Comparison of ENCODE assay signal across 11 cellular contexts in genomic region chr15:45201557-45202246, GRCh38. TPM values are rescaled to one million over a fixed set of nuclear protein-coding genes. Genes with fewer than 3 reads are reported as not detected.
DNase-seq lines count a peak whose midpoint lies in the region; ATAC-seq, FAIRE-seq and TF ChIP-seq lines count a peak whose summit lies in the region.
"Had no signal": no experiment of that assay in that cellular context is flagged by ENCODE, and none has a peak within 500 bp of the region (broad histone marks: within the 10 kb centered on the region; RNA-seq: fewer than 3 reads in every experiment).

No MANE protein-coding gene starts in this region.

- intact Hi-C loops in left ventricle myocardium inferior (cut with micrococcal nuclease), result no loop called here
- intact Hi-C loops in Right ventricle myocardium superior (cut with DNase I), result loop anchor here (2.0 to 5.0 kb wide), 2 partner anchors 77 to 201 kb away; a partner anchor contains a TSS
- intact Hi-C loops in uterus (cut with DNase I; ENCODE audit: low total_unique reads), result no loop called here
- intact Hi-C loops in kidney (cut with DNase I), result no loop called here

- H3K4me1 Mint-ChIP-seq in WTC11 (peaks cover 4% of the 10 kb centered on the region), neural progenitor cell (peaks cover 18% of the 10 kb centered on the region), osteocyte (ENCODE audit: unreplicated experiment) (peaks cover 4% of the 10 kb centered on the region)

- no peak overlapping the region for H3K4me3 Mint-ChIP-seq in WTC11
- H3K4me3 Mint-ChIP-seq in neural progenitor cell, result no peak overlapping the region
- H3K4me3 Mint-ChIP-seq in osteocyte (ENCODE audit: unreplicated experiment), result no peak overlapping the region
- H3K4me3 Mint-ChIP-seq: activated T-helper 17 cell treated with anti-CD3 and anti-CD28 coated beads, Interleukin-2, amount 50 U/mL, for 72 hours had no signal

- POLR2A ChIA-PET in WTC11 (lab: Charles Lee), result interaction anchor here (0.9 to 1.8 kb wide), 4 partner anchors 14 to 39 kb away, joined by 4 to 6 read pairs (median 4); partner anchors contain the start of gene SHF

- no peak for TF ChIP-seq POLR2A in uterus (IDR thresholded peaks at IDR 0.05)

- H3K27me3 ChIP-seq in left ventricle myocardium inferior (ENCODE audit: low read depth) (no peaks in the 10 kb centered on the region), neural progenitor cell (peaks cover 9% of the 10 kb centered on the region), uterus (no peaks in the 10 kb centered on the region)

- no peaks in the 10 kb centered on the region for H4K20me1 ChIP-seq in neural progenitor cell (ENCODE audit: low read depth)

- ATAC-seq in Right ventricle myocardium superior (ENCODE audit: poor library complexity), result no peak
- no peak for ATAC-seq in WTC11
- ATAC-seq in GM19023 (IDR thresholded peaks at IDR 0.05; ENCODE audit: unreplicated experiment), result no peak

- CTCF ChIA-PET in WTC11 (lab: Charles Lee), result interaction anchor here (0.8 to 9.5 kb wide), 13 partner anchors 14 to 727 kb away, joined by 3 to 156 read pairs (median 4); partner anchors contain the start of gene SHF

- H3K9me3 Mint-ChIP-seq in WTC11 (no peaks in the 10 kb centered on the region), neural progenitor cell (peaks cover 10% of the 10 kb centered on the region), osteocyte (ENCODE audit: unreplicated experiment) (no peaks in the 10 kb centered on the region)
- H3K9me3 Mint-ChIP-seq: activated T-helper 17 cell treated with anti-CD3 and anti-CD28 coated beads, Interleukin-2, amount 50 U/mL, for 72 hours had no signal

- H3K36me3 ChIP-seq in left ventricle myocardium inferior, result no peaks in the 10 kb centered on the region
- H3K36me3 ChIP-seq in neural progenitor cell, result no peaks in the 10 kb centered on the region
- H3K36me3 ChIP-seq in uterus, result no peaks in the 10 kb centered on the region
- no peaks in the 10 kb centered on the region for H3K36me3 ChIP-seq in kidney (ENCODE audit: control insufficient read depth in 1 of 2, insufficient read depth in 2 of 2, low read length in 2 of 2)

- H3K9ac ChIP-seq in neural progenitor cell (no peak overlapping the region), kidney (ENCODE audit: low read length in 2 of 2) (no peak overlapping the region)

- no peak overlapping the region for H2AFZ ChIP-seq in neural progenitor cell (replicated peaks)

- no peaks in the 10 kb centered on the region for H3K79me2 ChIP-seq in neural progenitor cell (ENCODE audit: low read depth)

- H3K27ac Mint-ChIP-seq in WTC11, result no peak overlapping the region
- H3K27ac Mint-ChIP-seq in neural progenitor cell, result no peak overlapping the region
- H3K27ac Mint-ChIP-seq in osteocyte (ENCODE audit: unreplicated experiment), result no peak overlapping the region
- H3K27ac Mint-ChIP-seq: activated T-helper 17 cell treated with anti-CD3 and anti-CD28 coated beads, Interleukin-2, amount 50 U/mL, for 72 hours had no signal

- H3K4me3 ChIP-seq in left ventricle myocardium inferior, result peak overlapping the region; percentile 79
- peak overlapping the region; percentile 87 for H3K4me3 ChIP-seq in neural progenitor cell
- H3K4me3 ChIP-seq in uterus, result peak overlapping the region in 1 of 2 donors; percentile 51
- H3K4me3 ChIP-seq in kidney (ENCODE audit: low read length in 2 of 2), result peak overlapping the region in 1 of 2 donors; percentile 99

- no peaks in the 10 kb centered on the region for H3K9me3 ChIP-seq in left ventricle myocardium inferior (replicated peaks)
- H3K9me3 ChIP-seq in neural progenitor cell (ENCODE audit: low read depth), result no peaks in the 10 kb centered on the region
- no peaks in the 10 kb centered on the region for H3K9me3 ChIP-seq in uterus
- H3K9me3 ChIP-seq in kidney (ENCODE audit: control insufficient read depth in 1 of 2, low read length in 2 of 2), result no peaks in the 10 kb centered on the region

- peak overlapping the region; percentile 97 for H3K4me2 ChIP-seq in neural progenitor cell

- H3K27ac ChIP-seq in left ventricle myocardium inferior (replicated peaks) (peak overlapping the region; percentile 98), neural progenitor cell (no peak overlapping the region), uterus (peak overlapping the region; percentile 94 to 97), kidney (ENCODE audit: low read depth in 2 of 2, low read length in 2 of 2) (no peak overlapping the region)

- FAIRE-seq in kidney (lab: Jason Lieb, UNC), result no peak

- H3F3A ChIP-seq in neural progenitor cell (ENCODE audit: low read depth), result peaks cover 25% of the 10 kb centered on the region

- TF ChIP-seq CTCF in left ventricle myocardium inferior (IDR thresholded peaks at IDR 0.05; ENCODE audit: borderline replicate concordance) (no peak), WTC11 (IDR thresholded peaks at IDR 0.05) (no peak), neural progenitor cell (IDR thresholded peaks at IDR 0.05) (no peak), uterus (IDR thresholded peaks at IDR 0.05) (no peak), kidney (IDR thresholded peaks at IDR 0.05; ENCODE audit: borderline replicate concordance, extremely low read depth, insufficient read depth) (no peak), osteocyte (IDR thresholded peaks at IDR 0.05) (no peak)

- no peak for DNase-seq in left ventricle myocardium inferior
- no peak for DNase-seq in Right ventricle myocardium superior
- DNase-seq in WTC11 (ENCODE audit: low spot score), result peak; percentile 25
- DNase-seq in neural progenitor cell (ENCODE audit: low spot score), result no peak
- no peak for DNase-seq in uterus
- DNase-seq in kidney, result no peak
- DNase-seq in osteocyte (ENCODE audit: extremely low spot score, unreplicated experiment), result no peak

- peaks cover 40% of the 10 kb centered on the region for H3K4me1 ChIP-seq in left ventricle myocardium inferior
- no peaks in the 10 kb centered on the region for H3K4me1 ChIP-seq in neural progenitor cell
- no peaks in the 10 kb centered on the region for H3K4me1 ChIP-seq in uterus
- H3K4me1 ChIP-seq in kidney (ENCODE audit: control insufficient read depth in 1 of 2, insufficient read depth in 1 of 2, low read depth in 1 of 2, low read length in 2 of 2), result peaks cover 6% of the 10 kb centered on the region in 2 donors

- H3K27me3 Mint-ChIP-seq in WTC11 (ENCODE audit: low read depth) (peaks cover 12% of the 10 kb centered on the region), neural progenitor cell (ENCODE audit: insufficient read depth, low read depth) (peaks cover 23% of the 10 kb centered on the region), osteocyte (ENCODE audit: unreplicated experiment) (peaks cover 19% of the 10 kb centered on the region)

- no peaks in the 10 kb centered on the region for H3K36me3 Mint-ChIP-seq in WTC11
- H3K36me3 Mint-ChIP-seq in neural progenitor cell, result peaks cover 2% of the 10 kb centered on the region
- H3K36me3 Mint-ChIP-seq in osteocyte (ENCODE audit: unreplicated experiment), result no peaks in the 10 kb centered on the region

TF ChIP-seq in WTC11, 78 proteins besides CTCF, POLR2A, EP300 and RAD21 (continues in another document):
- TF ChIP-seq HMGXB4 (CRISPR knock-in tag; IDR thresholded peaks at IDR 0.05), result no peak
- no peak for TF ChIP-seq RORB (CRISPR knock-in tag; IDR thresholded peaks at IDR 0.05)
- TF ChIP-seq ZNF317 (CRISPR knock-in tag; IDR thresholded peaks at IDR 0.05; ENCODE audit: borderline replicate concordance, low read depth), result no peak
- TF ChIP-seq PREB (CRISPR knock-in tag; IDR thresholded peaks at IDR 0.05; ENCODE audit: borderline replicate concordance), result no peak
- TF ChIP-seq FOXK1 (CRISPR knock-in tag; IDR thresholded peaks at IDR 0.05), result no peak
- no peak for TF ChIP-seq JAZF1 (CRISPR knock-in tag; IDR thresholded peaks at IDR 0.05)
- no peak for TF ChIP-seq NR1H2 (CRISPR knock-in tag; IDR thresholded peaks at IDR 0.05)

RNA-seq across cellular contexts. Expression of gene SHF, which starts 13.9 kb away (rescaled TPM):
- total RNA-seq in left ventricle myocardium inferior, result 4.4 TPM
- 3.3 TPM for total RNA-seq in Right ventricle myocardium superior
- 30.6 to 33.1 TPM (median 31.0 TPM) in 3 replicates for total RNA-seq in WTC11 (2021)
- 32.2 and 53.7 TPM in 2 replicates for total RNA-seq in neural progenitor cell (ENCODE audit: low replicate concordance)
- 10 to 100 TPM in 3 of 4 donors, 1 to 10 TPM in 1; 1.5 to 37.5 (median 24.1) TPM for total RNA-seq in uterus
- total RNA-seq in kidney, result 5.2 TPM
- polyA plus RNA-seq in kidney (ENCODE audit: insufficient read depth, low read depth, low replicate concordance), result 7.7 TPM
- total RNA-seq in osteocyte, result 15.7 and 15.8 TPM in 2 replicates

RNA-seq across cellular contexts. Expression of gene SLC28A2, which starts 50.3 kb away (rescaled TPM):
- not detected for total RNA-seq in left ventricle myocardium inferior
- not detected for total RNA-seq in Right ventricle myocardium superior
- 0.20 TPM in 1 of 3 replicates, not detected in the others for total RNA-seq in WTC11 (2021)
- total RNA-seq in neural progenitor cell (ENCODE audit: low replicate concordance), result not detected in 2 replicates
- total RNA-seq in uterus, result not detected
- total RNA-seq in kidney, result not detected
- polyA plus RNA-seq in kidney (ENCODE audit: insufficient read depth, low read depth, low replicate concordance), result 0.17 TPM
- not detected in 2 replicates for total RNA-seq in osteocyte
- total RNA-seq: activated T-helper 17 cell treated with anti-CD3 and anti-CD28 coated beads, Interleukin-2, amount 50 U/mL, for 72 hours; esophagus mucosa; pulmonary artery endothelial cell had no signal

Comparison
In these comparisons a context has a peak if more than half of its experiments do, and no peak if none do; other contexts are left out.
1. H3K27ac ChIP-seq: peak in left ventricle myocardium inferior (single experiment) and uterus (2 of 2); none in neural progenitor cell (single experiment) and kidney (0 of 2).